26 cellular contexts compared by ENCODE assay signal in genomic region chr2:151344906-151345305, GRCh38. TPM values are rescaled to one million over a fixed set of nuclear protein-coding genes. Genes with fewer than 3 reads are reported as not detected.
"Had no signal": no experiment of that assay in that cellular context is flagged by ENCODE, and none has a peak within 500 bp of the region (broad histone marks: within the 10 kb centered on the region; RNA-seq: fewer than 3 reads in every experiment).

No MANE protein-coding gene starts in this region.

- H3K4me3 ChIP-seq: cardiac muscle cell had no signal

- H3K27me3 ChIP-seq: cardiac muscle cell had no signal

- H3K36me3 Mint-ChIP-seq: brain had no signal

- H3K27ac ChIP-seq: cardiac muscle cell, KMS-11, VCaP had no signal

- H3K4me3 Mint-ChIP-seq: activated CD4-positive, alpha-beta memory T cell treated with anti-CD3 and anti-CD28 coated beads, Interleukin-2, amount 10 ng/mL, durations not matched to agents 7 days and 5 days; activated CD4-positive, alpha-beta T cell treated with anti-CD3 and anti-CD28 coated beads for 36 hours; activated naive CD4-positive, alpha-beta T cell treated with anti-CD3 and anti-CD28 coated beads for 36 hours; activated naive CD8-positive, alpha-beta T cell; activated T-helper 17 cell treated with anti-CD3 and anti-CD28 coated beads, Interleukin-2, amount 50 U/mL, for 72 hours; brain; T-helper 17 cell had no signal

- H3K4me2 ChIP-seq: KMS-11 had no signal

- H3K27me3 Mint-ChIP-seq: T-helper 17 cell had no signal

- DNase-seq: activated CD4-positive, alpha-beta memory T cell treated with anti-CD3 and anti-CD28 coated beads, Interleukin-2, amount 10 ng/mL, durations not matched to agents 7 days and 5 days; activated CD4-positive, alpha-beta T cell treated with anti-CD3 and anti-CD28 coated beads for 36 hours; activated CD4-positive, alpha-beta T cell treated with anti-CD3 and anti-CD28 coated beads, Interleukin-2, amount 50 U/mL, for 1 hour; activated gamma-delta T cell; activated naive CD4-positive, alpha-beta T cell treated with anti-CD3 and anti-CD28 coated beads for 36 hours; activated T-cell treated with anti-CD3 and anti-CD28 coated beads for 4 hours; activated T-cell treated with anti-CD3 and anti-CD28 coated beads, Interleukin-2, amount 50 U/mL, for 48 hours; amygdala; cerebellar nuclear complex; NCI-H1092; NCI-H1417; NCI-H2029 treated with DMSO at 0.1 percent for 48 hours; NCI-H345; NCI-H510A; NCI-H526 treated with DMSO at 0.1 percent for 48 hours; NCI-H82; SHP77; T-helper 17 cell; T-helper 9 cell had no signal

- H3K36me3 ChIP-seq: cardiac muscle cell had no signal

- H3K4me1 Mint-ChIP-seq: activated CD4-positive, alpha-beta memory T cell treated with anti-CD3 and anti-CD28 coated beads, Interleukin-2, amount 10 ng/mL, durations not matched to agents 7 days and 5 days; activated CD4-positive, alpha-beta T cell treated with anti-CD3 and anti-CD28 coated beads for 36 hours; activated T-helper 17 cell treated with anti-CD3 and anti-CD28 coated beads, Interleukin-2, amount 50 U/mL, for 72 hours; brain; T-helper 17 cell had no signal

- H3K9ac ChIP-seq: KMS-11 had no signal

- ATAC-seq: activated CD4-positive, alpha-beta T cell treated with anti-CD3 and anti-CD28 coated beads for 36 hours; activated T-helper 17 cell treated with anti-CD3 and anti-CD28 coated beads, Interleukin-2, amount 50 U/mL, for 72 hours; T-helper 17 cell had no signal

- H3K27ac Mint-ChIP-seq: activated CD4-positive, alpha-beta memory T cell treated with anti-CD3 and anti-CD28 coated beads, Interleukin-2, amount 10 ng/mL, durations not matched to agents 7 days and 5 days; activated CD4-positive, alpha-beta T cell treated with anti-CD3 and anti-CD28 coated beads for 36 hours; activated naive CD4-positive, alpha-beta T cell treated with anti-CD3 and anti-CD28 coated beads for 36 hours; activated naive CD8-positive, alpha-beta T cell; activated T-helper 17 cell treated with anti-CD3 and anti-CD28 coated beads, Interleukin-2, amount 50 U/mL, for 72 hours; brain; T-helper 17 cell had no signal

RNA-seq across cellular contexts. Expression of gene TNFAIP6, which starts 12.5 kb away (rescaled TPM):
- total RNA-seq: activated CD4-positive, alpha-beta memory T cell treated with anti-CD3 and anti-CD28 coated beads, Interleukin-2, amount 10 ng/mL, durations not matched to agents 7 days and 5 days; activated CD4-positive, alpha-beta T cell treated with anti-CD3 and anti-CD28 coated beads for 36 hours; activated CD8-positive, alpha-beta memory T cell treated with anti-CD3 and anti-CD28 coated beads for 36 hours; activated naive CD4-positive, alpha-beta T cell treated with anti-CD3 and anti-CD28 coated beads for 36 hours; activated T-helper 17 cell treated with anti-CD3 and anti-CD28 coated beads, Interleukin-2, amount 50 U/mL, for 72 hours; cardiac muscle cell; T-helper 17 cell had no signal
- polyA plus RNA-seq: cardiac muscle cell had no signal
